Comparison of ENCODE assay signal across 17 cellular contexts in genomic region chr11:11306855-11307254, GRCh38. TPM values are rescaled to one million over a fixed set of nuclear protein-coding genes. Genes with fewer than 3 reads are reported as not detected.
DNase-seq lines count a peak whose midpoint lies in the region; ATAC-seq and TF ChIP-seq lines count a peak whose summit lies in the region.
"Had no signal": no experiment of that assay in that cellular context is flagged by ENCODE, and none has a peak within 500 bp of the region (broad histone marks: within the 10 kb centered on the region; RNA-seq: fewer than 3 reads in every experiment).

No MANE protein-coding gene starts in this region.

- no peak overlapping the region for H3K9ac ChIP-seq in IMR-90 (ENCODE audit: low read depth, low read length)
- H3K9ac ChIP-seq: BLaER1 treated with 17β-estradiol and CSF1 and Interleukin-3, amounts not matched to agents 10 nM and 100 nM had no signal

- peaks cover 0 to 9% (median 2%) of the 10 kb centered on the region in 11 donors for H3K9me3 Mint-ChIP-seq in naive thymus-derived CD4-positive, alpha-beta T cell
- peaks cover 14% of the 10 kb centered on the region for H3K9me3 Mint-ChIP-seq in stimulated activated memory B cell treated with anti-CD40 and anti-IgM and Interleukin-4, amounts not matched to agents 10 μg/mL and 1 μg/mL and 100 μg/mL, for 72 hours
- peaks cover 0 to 18% (median 0%) of the 10 kb centered on the region in 9 donors for H3K9me3 Mint-ChIP-seq in naive thymus-derived CD8-positive, alpha-beta T cell

- no peak overlapping the region for H3K4me2 ChIP-seq in IMR-90 (ENCODE audit: low read depth, low read length)
- H3K4me2 ChIP-seq: BLaER1 treated with 17β-estradiol and CSF1 and Interleukin-3, amounts not matched to agents 10 nM and 100 nM had no signal

- H2AK9ac ChIP-seq in IMR-90 (replicated peaks; ENCODE audit: low read depth, low read length, poor library complexity): no peak overlapping the region

- no peak for TF ChIP-seq CTCF in AG09309 (IDR thresholded peaks at IDR 0.05; ENCODE audit: control insufficient read depth, insufficient read depth, low read depth, low read length, missing control alignments)
- TF ChIP-seq CTCF in IMR-90 (conservative IDR thresholded peaks at IDR 0.05; ENCODE audit: low read depth, low read length): no peak
- TF ChIP-seq CTCF in brain microvascular endothelial cell (IDR thresholded peaks at IDR 0.05; ENCODE audit: low read depth, low read length, missing control alignments): no peak

- H2BK20ac ChIP-seq in IMR-90 (ENCODE audit: low read depth, low read length): no peak overlapping the region

- CTCF ChIA-PET in IMR-90 (lab: Yijun Ruan, JAX): interaction anchor here (0.7 kb wide), 1 partner anchor 33 kb away, joined by 3 read pairs; no protein-coding TSS in a partner anchor
- CTCF ChIA-PET in naive thymus-derived CD4-positive, alpha-beta T cell (lab: Charles Lee): no interaction called here

- no peak overlapping the region for H2AK5ac ChIP-seq in IMR-90 (ENCODE audit: low read depth, low read length)

- no peak overlapping the region for H3K14ac ChIP-seq in IMR-90 (replicated peaks; ENCODE audit: low read depth, low read length)

- peaks cover 0 to 7% (median 0%) of the 10 kb centered on the region in 5 donors for H3K36me3 Mint-ChIP-seq in naive thymus-derived CD4-positive, alpha-beta T cell
- H3K36me3 Mint-ChIP-seq in stimulated activated memory B cell treated with anti-CD40 and anti-IgM and Interleukin-4, amounts not matched to agents 10 μg/mL and 1 μg/mL and 100 μg/mL, for 72 hours: no peaks in the 10 kb centered on the region
- no peaks in the 10 kb centered on the region for H3K36me3 Mint-ChIP-seq in naive thymus-derived CD8-positive, alpha-beta T cell
- H3K36me3 Mint-ChIP-seq: CD8-positive, alpha-beta memory T cell had no signal

- in situ Hi-C loops in IMR-90 (cut with MboI; ENCODE audit: low sequenced_read_pairs): no loop called here
- in situ Hi-C loops in brain microvascular endothelial cell (cut with HindIII; ENCODE audit: low pct_ligation_motif_present, low sequenced_read_pairs): no loop called here

- no peak overlapping the region for H4K5ac ChIP-seq in IMR-90 (ENCODE audit: low read depth, low read length)

- DNase-seq in AG09309 (ENCODE audit: low read depth) (peak; percentile 27), IMR-90 (peak; percentile 37), brain microvascular endothelial cell (peak; percentile 80)
- no peak for DNase-seq in naive thymus-derived CD4-positive, alpha-beta T cell
- DNase-seq in naive thymus-derived CD8-positive, alpha-beta T cell: no peak
- DNase-seq: CD8-positive, alpha-beta memory T cell; DMS53; NCI-H1694 treated with DMSO at 0.1 percent for 48 hours; NCI-H345; NCI-H526; PC-3 had no signal

- H3K79me1 ChIP-seq in IMR-90 (ENCODE audit: low read depth in 1 of 2, low read length in 2 of 2): no peaks in the 10 kb centered on the region

- no peak overlapping the region for H3K18ac ChIP-seq in IMR-90 (ENCODE audit: low read depth, low read length)

- H2BK120ac ChIP-seq in IMR-90 (ENCODE audit: low read depth, low read length): no peak overlapping the region

- H2BK5ac ChIP-seq in IMR-90 (ENCODE audit: low read depth, low read length, poor library complexity, severe bottlenecking): no peak overlapping the region

- no peak overlapping the region for H3K4me3 ChIP-seq in AG09309 (ENCODE audit: control insufficient read depth, low read depth, low read length)
- H3K4me3 ChIP-seq in IMR-90 (ENCODE audit: insufficient read depth, low read depth, low read length): no peak overlapping the region
- H3K4me3 ChIP-seq in brain microvascular endothelial cell (ENCODE audit: low read depth, low read length): no peak overlapping the region
- H3K4me3 ChIP-seq in naive thymus-derived CD4-positive, alpha-beta T cell (ENCODE audit: low read length): no peak overlapping the region
- H3K4me3 ChIP-seq: BLaER1 treated with 17β-estradiol and CSF1 and Interleukin-3, amounts not matched to agents 10 nM and 100 nM; K562 had no signal

- H3K27ac Mint-ChIP-seq in naive thymus-derived CD4-positive, alpha-beta T cell: no peak overlapping the region
- H3K27ac Mint-ChIP-seq in stimulated activated memory B cell treated with anti-CD40 and anti-IgM and Interleukin-4, amounts not matched to agents 10 μg/mL and 1 μg/mL and 100 μg/mL, for 72 hours: no peak overlapping the region
- no peak overlapping the region for H3K27ac Mint-ChIP-seq in naive thymus-derived CD8-positive, alpha-beta T cell
- H3K27ac Mint-ChIP-seq: CD8-positive, alpha-beta memory T cell had no signal

- H3K4ac ChIP-seq in IMR-90 (ENCODE audit: low read depth, low read length): no peak overlapping the region

- no peak overlapping the region for H2BK15ac ChIP-seq in IMR-90 (ENCODE audit: low read depth, low read length)

- intact Hi-C loops in IMR-90 (cut with micrococcal nuclease): no loop called here
- intact Hi-C loops in naive thymus-derived CD4-positive, alpha-beta T cell (cut with micrococcal nuclease): no loop called here

- H3K4me1 ChIP-seq in IMR-90 (ENCODE audit: control insufficient read depth, insufficient read depth, low read length): no peaks in the 10 kb centered on the region
- no peaks in the 10 kb centered on the region for H3K4me1 ChIP-seq in naive thymus-derived CD4-positive, alpha-beta T cell (ENCODE audit: control insufficient read depth in 2 of 2, insufficient read depth in 2 of 2, low read length in 2 of 2)

- no peak for TF ChIP-seq RAD21 in IMR-90 (IDR thresholded peaks at IDR 0.05; ENCODE audit: low read length)

- no peak overlapping the region for H3K56ac ChIP-seq in IMR-90 (ENCODE audit: extremely low read depth, insufficient read depth, low read length)

- H3K4me1 Mint-ChIP-seq in naive thymus-derived CD4-positive, alpha-beta T cell: peaks cover 0 to 8% (median 7%) of the 10 kb centered on the region in 7 donors
- no peaks in the 10 kb centered on the region for H3K4me1 Mint-ChIP-seq in stimulated activated memory B cell treated with anti-CD40 and anti-IgM and Interleukin-4, amounts not matched to agents 10 μg/mL and 1 μg/mL and 100 μg/mL, for 72 hours
- H3K4me1 Mint-ChIP-seq in naive thymus-derived CD8-positive, alpha-beta T cell: peaks cover 5 to 9% (median 6%) of the 10 kb centered on the region in 4 donors

- peaks cover 0 to 12% (median 0%) of the 10 kb centered on the region in 5 donors for H3K27me3 Mint-ChIP-seq in naive thymus-derived CD4-positive, alpha-beta T cell
- peaks cover 8% of the 10 kb centered on the region for H3K27me3 Mint-ChIP-seq in stimulated activated memory B cell treated with anti-CD40 and anti-IgM and Interleukin-4, amounts not matched to agents 10 μg/mL and 1 μg/mL and 100 μg/mL, for 72 hours
- H3K27me3 Mint-ChIP-seq in naive thymus-derived CD8-positive, alpha-beta T cell: peaks cover 0 to 15% (median 3%) of the 10 kb centered on the region in 5 donors

- no peaks in the 10 kb centered on the region for H3K9me1 ChIP-seq in IMR-90 (ENCODE audit: insufficient read depth, low read length)

- no peaks in the 10 kb centered on the region for H3K9me3 ChIP-seq in IMR-90 (ENCODE audit: control insufficient read depth, insufficient read depth, low read length)
- no peaks in the 10 kb centered on the region for H3K9me3 ChIP-seq in naive thymus-derived CD4-positive, alpha-beta T cell (ENCODE audit: control insufficient read depth in 2 of 3, low read length in 3 of 3)

- H4K91ac ChIP-seq in IMR-90 (ENCODE audit: insufficient read depth, low read depth, low read length): no peak overlapping the region

- BruUV-seq in IMR-90 (replicated peaks; lab: Mats Ljungman, UMichigan): no TSS peak

- no peak for TF ChIP-seq POLR2A in IMR-90 (IDR thresholded peaks at IDR 0.05; ENCODE audit: low read depth, low read length)

- no peak overlapping the region for H3K23ac ChIP-seq in IMR-90 (ENCODE audit: low read depth, low read length)

- 0 out of 2 replicates have a peak, but pooled peaks have one; percentile 51 for ATAC-seq in IMR-90 (ENCODE audit: low read depth)
- peak; percentile 16 for ATAC-seq in naive thymus-derived CD4-positive, alpha-beta T cell
- ATAC-seq in stimulated activated memory B cell treated with anti-CD40 and anti-IgM and Interleukin-4, amounts not matched to agents 10 μg/mL and 1 μg/mL and 100 μg/mL, for 72 hours: no peak
- no peak for ATAC-seq in naive thymus-derived CD8-positive, alpha-beta T cell
- no peak for ATAC-seq in HG03196 (IDR thresholded peaks at IDR 0.05; ENCODE audit: unreplicated experiment)
- ATAC-seq in HG02852 (IDR thresholded peaks at IDR 0.05; ENCODE audit: unreplicated experiment): no peak
- ATAC-seq: K562, PC-3 had no signal

- H2AFZ ChIP-seq in IMR-90 (replicated peaks; ENCODE audit: low read length, poor library complexity): peak overlapping the region; percentile 66

- WGBS in IMR-90 (ENCODE audit: extremely low coverage in 2 of 2, insufficient read length in 1 of 2), 2 experiments: no CpG with 5 or more reads among the region's 2 CpGs

- no peaks in the 10 kb centered on the region for H4K20me1 ChIP-seq in IMR-90 (ENCODE audit: insufficient read depth, low read length)
- H4K20me1 ChIP-seq: BLaER1 treated with 17β-estradiol and CSF1 and Interleukin-3, amounts not matched to agents 10 nM and 100 nM had no signal

- H3K4me3 Mint-ChIP-seq in naive thymus-derived CD4-positive, alpha-beta T cell: no peak overlapping the region
- H3K4me3 Mint-ChIP-seq in stimulated activated memory B cell treated with anti-CD40 and anti-IgM and Interleukin-4, amounts not matched to agents 10 μg/mL and 1 μg/mL and 100 μg/mL, for 72 hours: no peak overlapping the region
- no peak overlapping the region for H3K4me3 Mint-ChIP-seq in naive thymus-derived CD8-positive, alpha-beta T cell
- H3K4me3 Mint-ChIP-seq: CD8-positive, alpha-beta memory T cell had no signal

- dilution Hi-C loops in IMR-90 (cut with HindIII; ENCODE audit: low sequenced_read_pairs, unreplicated experiment): no loop called here

- H3K36me3 ChIP-seq in IMR-90 (ENCODE audit: control insufficient read depth, insufficient read depth, low read length): no peaks in the 10 kb centered on the region
- H3K36me3 ChIP-seq in brain microvascular endothelial cell (replicated peaks): no peaks in the 10 kb centered on the region
- no peaks in the 10 kb centered on the region for H3K36me3 ChIP-seq in naive thymus-derived CD4-positive, alpha-beta T cell (ENCODE audit: control insufficient read depth in 2 of 3, insufficient read depth in 3 of 3, low read length in 3 of 3)
- H3K36me3 ChIP-seq: BLaER1 treated with 17β-estradiol and CSF1 and Interleukin-3, amounts not matched to agents 10 nM and 100 nM had no signal

- H4K8ac ChIP-seq in IMR-90 (ENCODE audit: low read depth in 2 of 2, low read length in 2 of 2): no peak overlapping the region

- peaks cover 8% of the 10 kb centered on the region for H3K27me3 ChIP-seq in IMR-90 (ENCODE audit: control insufficient read depth, insufficient read depth, low read length)
- no peaks in the 10 kb centered on the region for H3K27me3 ChIP-seq in brain microvascular endothelial cell (replicated peaks)
- no peaks in the 10 kb centered on the region for H3K27me3 ChIP-seq in naive thymus-derived CD4-positive, alpha-beta T cell (ENCODE audit: control insufficient read depth in 2 of 2, insufficient read depth in 2 of 2, low read length in 2 of 2)
- H3K27me3 ChIP-seq: BLaER1 treated with 17β-estradiol and CSF1 and Interleukin-3, amounts not matched to agents 10 nM and 100 nM had no signal

- no peak overlapping the region for H3K27ac ChIP-seq in IMR-90 (ENCODE audit: insufficient read depth, low read length)
- no peak overlapping the region for H3K27ac ChIP-seq in brain microvascular endothelial cell
- no peak overlapping the region for H3K27ac ChIP-seq in naive thymus-derived CD4-positive, alpha-beta T cell (ENCODE audit: low read depth, low read length)
- H3K27ac ChIP-seq: BLaER1 treated with 17β-estradiol and CSF1 and Interleukin-3, amounts not matched to agents 10 nM and 100 nM; RWPE1 had no signal

- POLR2A ChIA-PET in IMR-90 (lab: Charles Lee; ENCODE audit: unreplicated experiment): no interaction called here
- POLR2A ChIA-PET in naive thymus-derived CD4-positive, alpha-beta T cell (lab: Charles Lee): no interaction called here
- POLR2A ChIA-PET in naive thymus-derived CD8-positive, alpha-beta T cell (lab: Charles Lee): no interaction called here

RNA-seq across cellular contexts. Expression of gene CSNK2A3, which starts 46.2 kb away (rescaled TPM):
- total RNA-seq in IMR-90 (2012; rRNA removed): 3.2 and 3.9 TPM in 2 replicates
- 1.2 TPM in 2 replicates for polyA plus RNA-seq in IMR-90 (2012; rRNA removed)
- 0.17 and 0.21 TPM in 2 replicates for polyA plus RNA-seq in IMR-90 (2012; cell fraction: cytosol; rRNA removed)
- polyA plus RNA-seq in IMR-90 (2012; cell fraction: nucleus; rRNA removed; ENCODE audit: low replicate concordance): 0.42 and 1.2 TPM in 2 replicates
- total RNA-seq in naive thymus-derived CD4-positive, alpha-beta T cell: 1 to 10 TPM in 1 of 5 experiments, under 1 TPM in 4; 0.49 to 1.0 (median 0.66) TPM
- polyA plus RNA-seq in naive thymus-derived CD4-positive, alpha-beta T cell: 1 to 10 TPM in 1 of 2 donors, under 1 TPM in 1; 0.46 to 1.6 TPM
- 1 to 10 TPM; 1.5 to 2.1 TPM for total RNA-seq in naive thymus-derived CD8-positive, alpha-beta T cell
- 1 to 10 TPM in 2 of 3 donors, under 1 TPM in 1; 0.85 to 1.4 (median 1.3) TPM for polyA plus RNA-seq in naive thymus-derived CD8-positive, alpha-beta T cell

Comparison
In these comparisons a context has a peak if more than half of its experiments do, and no peak if none do; other contexts are left out.
1. DNase-seq: peak in AG09309 (single experiment), IMR-90 (single experiment) and brain microvascular endothelial cell (single experiment); none in naive thymus-derived CD4-positive, alpha-beta T cell (0 of 9) and naive thymus-derived CD8-positive, alpha-beta T cell (0 of 10).
2. ATAC-seq: peak in IMR-90 (single experiment) and naive thymus-derived CD4-positive, alpha-beta T cell (single experiment); none in stimulated activated memory B cell treated with anti-CD40 and anti-IgM and Interleukin-4, amounts not matched to agents 10 μg/mL and 1 μg/mL and 100 μg/mL, for 72 hours (single experiment), naive thymus-derived CD8-positive, alpha-beta T cell (0 of 2), HG03196 (single experiment) and HG02852 (single experiment).